Comparison of ENCODE assay signal across 10 cellular contexts in the genomic region with DNA sequence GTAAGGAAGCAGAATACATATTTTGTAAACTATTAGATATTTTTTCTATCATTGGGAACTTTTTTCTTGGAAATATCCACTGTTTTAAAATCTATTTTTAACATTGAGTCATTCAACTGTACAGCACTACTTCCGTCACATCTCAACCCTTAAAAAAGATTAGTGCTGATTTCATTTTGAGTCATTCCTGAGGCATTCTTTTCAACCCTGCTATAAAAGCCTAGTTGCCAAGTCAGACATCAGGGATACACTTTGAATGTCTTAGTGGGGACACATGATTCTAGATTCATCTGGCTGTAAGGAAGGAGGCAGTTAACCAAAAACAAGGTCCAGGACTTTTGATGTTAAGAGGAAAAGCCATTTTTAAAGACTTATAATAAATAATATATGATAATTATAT.
DNase-seq lines count a peak whose midpoint lies in the region; ATAC-seq and TF ChIP-seq lines count a peak whose summit lies in the region.
"Had no signal": no experiment of that assay in that cellular context is flagged by ENCODE, and none has a peak within 500 bp of the region (broad histone marks: within the 10 kb centered on the region; RNA-seq: fewer than 3 reads in every experiment).

No MANE protein-coding gene starts in this region.

- CTCF ChIA-PET in HEK293T (lab: Yijun Ruan, JAX), result no interaction called here

- H3K27me3 ChIP-seq in adipocyte (replicated peaks; ENCODE audit: control insufficient read depth, insufficient read depth, low read length), result no peaks in the 10 kb centered on the region

- POLR2A ChIA-PET in HEK293T (lab: Yijun Ruan, JAX), result no interaction called here

- H3K4me3 ChIP-seq in AG10803 (ENCODE audit: low read length), result no peak overlapping the region
- peak overlapping the region; percentile 36 for H3K4me3 ChIP-seq in adipocyte (ENCODE audit: low read length)

- H3K4me1 ChIP-seq in adipocyte (ENCODE audit: control insufficient read depth, insufficient read depth, low read length), result peaks cover 20% of the 10 kb centered on the region
- H3K4me1 ChIP-seq: parathyroid adenoma had no signal

- TF ChIP-seq CTCF in AG10803 (conservative IDR thresholded peaks at IDR 0.05; ENCODE audit: low read length), result no peak

- ATAC-seq in HG02610 (IDR thresholded peaks at IDR 0.05; ENCODE audit: unreplicated experiment) (peak; percentile 71), GM21786 (IDR thresholded peaks at IDR 0.05; ENCODE audit: unreplicated experiment) (no peak)
- ATAC-seq: T-cell had no signal

- DNase-seq in AG10803 (ENCODE audit: low read depth) (peak; percentile 87), adipocyte (ENCODE audit: low read depth) (peak; percentile 84), inferior parietal cortex (ENCODE audit: extremely low spot score) (peak; percentile 27), cerebellar nuclear complex (lab: John Stamatoyannopoulos, UW) (no peak), HEK293T (ENCODE audit: extremely low spot score) (no peak)
- no peak for DNase-seq in activated naive CD4-positive, alpha-beta T cell treated with Interleukin-2 at 50 U/mL for 16 hours
- DNase-seq: T-cell had no signal

- H3K9me3 ChIP-seq in adipocyte (ENCODE audit: control insufficient read depth, low read length), result no peaks in the 10 kb centered on the region

- H3K9ac ChIP-seq in adipocyte (ENCODE audit: low read length), result peak overlapping the region; percentile 42
- H3K9ac ChIP-seq: parathyroid adenoma had no signal

- H3K36me3 ChIP-seq in adipocyte (ENCODE audit: control insufficient read depth, insufficient read depth, low read length, severe bottlenecking), result peaks cover 28% of the 10 kb centered on the region

TF ChIP-seq in HEK293T, 16 proteins besides CTCF, POLR2A, EP300 and RAD21:
- TF ChIP-seq, protein P1, sequence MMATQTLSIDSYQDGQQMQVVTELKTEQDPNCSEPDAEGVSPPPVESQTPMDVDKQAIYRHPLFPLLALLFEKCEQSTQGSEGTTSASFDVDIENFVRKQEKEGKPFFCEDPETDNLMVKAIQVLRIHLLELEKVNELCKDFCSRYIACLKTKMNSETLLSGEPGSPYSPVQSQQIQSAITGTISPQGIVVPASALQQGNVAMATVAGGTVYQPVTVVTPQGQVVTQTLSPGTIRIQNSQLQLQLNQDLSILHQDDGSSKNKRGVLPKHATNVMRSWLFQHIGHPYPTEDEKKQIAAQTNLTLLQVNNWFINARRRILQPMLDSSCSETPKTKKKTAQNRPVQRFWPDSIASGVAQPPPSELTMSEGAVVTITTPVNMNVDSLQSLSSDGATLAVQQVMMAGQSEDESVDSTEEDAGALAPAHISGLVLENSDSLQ (IDR thresholded peaks at IDR 0.05), result no peak
- no peak for TF ChIP-seq CTBP1 (IDR thresholded peaks at IDR 0.05; ENCODE audit: borderline replicate concordance)
- no peak for TF ChIP-seq ELF4 (IDR thresholded peaks at IDR 0.05)
- TF ChIP-seq ZNF384 (IDR thresholded peaks at IDR 0.05), result no peak
- no peak for TF ChIP-seq SUZ12 (IDR thresholded peaks at IDR 0.05)
- no peak for TF ChIP-seq LEF1 (IDR thresholded peaks at IDR 0.05; ENCODE audit: borderline replicate concordance)
- TF ChIP-seq HDGF (IDR thresholded peaks at IDR 0.05; ENCODE audit: borderline replicate concordance), result no peak
- TF ChIP-seq TARDBP (IDR thresholded peaks at IDR 0.05), result no peak
- TF ChIP-seq FOXK2 (IDR thresholded peaks at IDR 0.05), result no peak
- no peak for TF ChIP-seq FOXA1 (IDR thresholded peaks at IDR 0.05)
- no peak for TF ChIP-seq ARNT (IDR thresholded peaks at IDR 0.05)
- TF ChIP-seq BHLHE40 (IDR thresholded peaks at IDR 0.05; ENCODE audit: borderline replicate concordance), result no peak

Comparison
In these comparisons a context has a peak if more than half of its experiments do, and no peak if none do; other contexts are left out.
1. DNase-seq: peak in AG10803 (single experiment), adipocyte (single experiment) and inferior parietal cortex (single experiment); none in cerebellar nuclear complex (0 of 2), activated naive CD4-positive, alpha-beta T cell treated with Interleukin-2 at 50 U/mL for 16 hours (single experiment) and HEK293T (single experiment).